Comparison of ENCODE assay signal across 1 cellular context in the genomic region with DNA sequence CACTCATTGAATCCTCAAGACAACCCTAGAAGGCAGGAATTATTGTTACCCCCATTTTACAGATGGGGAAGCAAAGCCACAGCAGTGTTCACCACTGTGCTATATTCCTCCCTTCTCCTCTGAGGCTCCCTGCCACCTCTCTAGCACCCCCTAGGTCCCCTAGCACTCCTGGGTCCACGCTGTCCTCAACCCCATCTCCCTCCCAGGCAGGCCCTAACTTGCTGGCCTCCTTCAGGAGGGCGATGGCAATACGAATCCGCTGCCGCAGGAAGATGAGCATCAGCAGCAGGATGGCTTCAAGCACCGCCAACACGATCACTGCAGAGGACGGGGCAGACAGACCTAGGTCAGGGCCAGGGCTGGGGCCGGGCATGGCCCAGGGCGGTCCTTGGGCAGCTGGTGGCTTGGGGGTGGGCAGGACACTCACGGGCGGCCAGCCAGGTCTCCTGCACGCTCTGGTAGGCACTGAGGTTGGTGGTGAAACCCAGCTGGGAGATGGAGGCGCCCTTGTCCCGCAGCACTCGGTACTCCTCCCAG.
TF ChIP-seq lines count a peak whose summit lies in the region.

No MANE protein-coding gene starts in this region.

TF ChIP-seq in HepG2, 621 proteins besides CTCF, POLR2A, EP300 and RAD21 (continued from another document and continues in another):
- no peak for TF ChIP-seq ZNF577 (CRISPR knock-in tag; IDR thresholded peaks at IDR 0.05; ENCODE audit: borderline replicate concordance, low read depth)
- no peak for TF ChIP-seq ZNF550 (CRISPR knock-in tag; IDR thresholded peaks at IDR 0.05; ENCODE audit: borderline replicate concordance)
- no peak for TF ChIP-seq ZMYM4 (CRISPR knock-in tag; IDR thresholded peaks at IDR 0.05)
- 0 out of 2 replicates have a peak, but pooled peaks have one; percentile 46 for TF ChIP-seq ZNF230 (CRISPR knock-in tag; IDR thresholded peaks at IDR 0.05)
- no peak for TF ChIP-seq PPARG (CRISPR knock-in tag; conservative IDR thresholded peaks at IDR 0.05)
- TF ChIP-seq, protein P1, sequence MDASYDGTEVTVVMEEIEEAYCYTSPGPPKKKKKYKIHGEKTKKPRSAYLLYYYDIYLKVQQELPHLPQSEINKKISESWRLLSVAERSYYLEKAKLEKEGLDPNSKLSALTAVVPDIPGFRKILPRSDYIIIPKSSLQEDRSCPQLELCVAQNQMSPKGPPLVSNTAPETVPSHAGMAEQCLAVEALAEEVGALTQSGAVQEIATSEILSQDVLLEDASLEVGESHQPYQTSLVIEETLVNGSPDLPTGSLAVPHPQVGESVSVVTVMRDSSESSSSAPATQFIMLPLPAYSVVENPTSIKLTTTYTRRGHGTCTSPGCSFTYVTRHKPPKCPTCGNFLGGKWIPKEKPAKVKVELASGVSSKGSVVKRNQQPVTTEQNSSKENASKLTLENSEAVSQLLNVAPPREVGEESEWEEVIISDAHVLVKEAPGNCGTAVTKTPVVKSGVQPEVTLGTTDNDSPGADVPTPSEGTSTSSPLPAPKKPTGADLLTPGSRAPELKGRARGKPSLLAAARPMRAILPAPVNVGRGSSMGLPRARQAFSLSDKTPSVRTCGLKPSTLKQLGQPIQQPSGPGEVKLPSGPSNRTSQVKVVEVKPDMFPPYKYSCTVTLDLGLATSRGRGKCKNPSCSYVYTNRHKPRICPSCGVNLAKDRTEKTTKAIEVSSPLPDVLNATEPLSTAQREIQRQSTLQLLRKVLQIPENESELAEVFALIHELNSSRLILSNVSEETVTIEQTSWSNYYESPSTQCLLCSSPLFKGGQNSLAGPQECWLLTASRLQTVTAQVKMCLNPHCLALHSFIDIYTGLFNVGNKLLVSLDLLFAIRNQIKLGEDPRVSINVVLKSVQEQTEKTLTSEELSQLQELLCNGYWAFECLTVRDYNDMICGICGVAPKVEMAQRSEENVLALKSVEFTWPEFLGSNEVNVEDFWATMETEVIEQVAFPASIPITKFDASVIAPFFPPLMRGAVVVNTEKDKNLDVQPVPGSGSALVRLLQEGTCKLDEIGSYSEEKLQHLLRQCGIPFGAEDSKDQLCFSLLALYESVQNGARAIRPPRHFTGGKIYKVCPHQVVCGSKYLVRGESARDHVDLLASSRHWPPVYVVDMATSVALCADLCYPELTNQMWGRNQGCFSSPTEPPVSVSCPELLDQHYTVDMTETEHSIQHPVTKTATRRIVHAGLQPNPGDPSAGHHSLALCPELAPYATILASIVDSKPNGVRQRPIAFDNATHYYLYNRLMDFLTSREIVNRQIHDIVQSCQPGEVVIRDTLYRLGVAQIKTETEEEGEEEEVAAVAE (CRISPR knock-in tag; IDR thresholded peaks at IDR 0.05; ENCODE audit: borderline replicate concordance): no peak
- TF ChIP-seq ZNF225 (CRISPR knock-in tag; IDR thresholded peaks at IDR 0.05): peak; percentile 65; the same call in 1 of the 2 replicates
- no peak for TF ChIP-seq SRSF9 (IDR thresholded peaks at IDR 0.05; ENCODE audit: borderline replicate concordance, insufficient read depth, low read depth, low read length, poor library complexity, severe bottlenecking)
- TF ChIP-seq, protein P2, sequence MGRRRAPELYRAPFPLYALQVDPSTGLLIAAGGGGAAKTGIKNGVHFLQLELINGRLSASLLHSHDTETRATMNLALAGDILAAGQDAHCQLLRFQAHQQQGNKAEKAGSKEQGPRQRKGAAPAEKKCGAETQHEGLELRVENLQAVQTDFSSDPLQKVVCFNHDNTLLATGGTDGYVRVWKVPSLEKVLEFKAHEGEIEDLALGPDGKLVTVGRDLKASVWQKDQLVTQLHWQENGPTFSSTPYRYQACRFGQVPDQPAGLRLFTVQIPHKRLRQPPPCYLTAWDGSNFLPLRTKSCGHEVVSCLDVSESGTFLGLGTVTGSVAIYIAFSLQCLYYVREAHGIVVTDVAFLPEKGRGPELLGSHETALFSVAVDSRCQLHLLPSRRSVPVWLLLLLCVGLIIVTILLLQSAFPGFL (CRISPR knock-in tag; IDR thresholded peaks at IDR 0.05): no peak
- TF ChIP-seq, protein P3, sequence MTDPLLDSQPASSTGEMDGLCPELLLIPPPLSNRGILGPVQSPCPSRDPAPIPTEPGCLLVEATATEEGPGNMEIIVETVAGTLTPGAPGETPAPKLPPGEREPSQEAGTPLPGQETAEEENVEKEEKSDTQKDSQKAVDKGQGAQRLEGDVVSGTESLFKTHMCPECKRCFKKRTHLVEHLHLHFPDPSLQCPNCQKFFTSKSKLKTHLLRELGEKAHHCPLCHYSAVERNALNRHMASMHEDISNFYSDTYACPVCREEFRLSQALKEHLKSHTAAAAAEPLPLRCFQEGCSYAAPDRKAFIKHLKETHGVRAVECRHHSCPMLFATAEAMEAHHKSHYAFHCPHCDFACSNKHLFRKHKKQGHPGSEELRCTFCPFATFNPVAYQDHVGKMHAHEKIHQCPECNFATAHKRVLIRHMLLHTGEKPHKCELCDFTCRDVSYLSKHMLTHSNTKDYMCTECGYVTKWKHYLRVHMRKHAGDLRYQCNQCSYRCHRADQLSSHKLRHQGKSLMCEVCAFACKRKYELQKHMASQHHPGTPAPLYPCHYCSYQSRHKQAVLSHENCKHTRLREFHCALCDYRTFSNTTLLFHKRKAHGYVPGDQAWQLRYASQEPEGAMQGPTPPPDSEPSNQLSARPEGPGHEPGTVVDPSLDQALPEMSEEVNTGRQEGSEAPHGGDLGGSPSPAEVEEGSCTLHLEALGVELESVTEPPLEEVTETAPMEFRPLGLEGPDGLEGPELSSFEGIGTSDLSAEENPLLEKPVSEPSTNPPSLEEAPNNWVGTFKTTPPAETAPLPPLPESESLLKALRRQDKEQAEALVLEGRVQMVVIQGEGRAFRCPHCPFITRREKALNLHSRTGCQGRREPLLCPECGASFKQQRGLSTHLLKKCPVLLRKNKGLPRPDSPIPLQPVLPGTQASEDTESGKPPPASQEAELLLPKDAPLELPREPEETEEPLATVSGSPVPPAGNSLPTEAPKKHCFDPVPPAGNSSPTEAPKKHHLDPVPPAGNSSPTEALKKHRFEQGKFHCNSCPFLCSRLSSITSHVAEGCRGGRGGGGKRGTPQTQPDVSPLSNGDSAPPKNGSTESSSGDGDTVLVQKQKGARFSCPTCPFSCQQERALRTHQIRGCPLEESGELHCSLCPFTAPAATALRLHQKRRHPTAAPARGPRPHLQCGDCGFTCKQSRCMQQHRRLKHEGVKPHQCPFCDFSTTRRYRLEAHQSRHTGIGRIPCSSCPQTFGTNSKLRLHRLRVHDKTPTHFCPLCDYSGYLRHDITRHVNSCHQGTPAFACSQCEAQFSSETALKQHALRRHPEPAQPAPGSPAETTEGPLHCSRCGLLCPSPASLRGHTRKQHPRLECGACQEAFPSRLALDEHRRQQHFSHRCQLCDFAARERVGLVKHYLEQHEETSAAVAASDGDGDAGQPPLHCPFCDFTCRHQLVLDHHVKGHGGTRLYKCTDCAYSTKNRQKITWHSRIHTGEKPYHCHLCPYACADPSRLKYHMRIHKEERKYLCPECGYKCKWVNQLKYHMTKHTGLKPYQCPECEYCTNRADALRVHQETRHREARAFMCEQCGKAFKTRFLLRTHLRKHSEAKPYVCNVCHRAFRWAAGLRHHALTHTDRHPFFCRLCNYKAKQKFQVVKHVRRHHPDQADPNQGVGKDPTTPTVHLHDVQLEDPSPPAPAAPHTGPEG (CRISPR knock-in tag; IDR thresholded peaks at IDR 0.05): no peak
- TF ChIP-seq, protein P4, sequence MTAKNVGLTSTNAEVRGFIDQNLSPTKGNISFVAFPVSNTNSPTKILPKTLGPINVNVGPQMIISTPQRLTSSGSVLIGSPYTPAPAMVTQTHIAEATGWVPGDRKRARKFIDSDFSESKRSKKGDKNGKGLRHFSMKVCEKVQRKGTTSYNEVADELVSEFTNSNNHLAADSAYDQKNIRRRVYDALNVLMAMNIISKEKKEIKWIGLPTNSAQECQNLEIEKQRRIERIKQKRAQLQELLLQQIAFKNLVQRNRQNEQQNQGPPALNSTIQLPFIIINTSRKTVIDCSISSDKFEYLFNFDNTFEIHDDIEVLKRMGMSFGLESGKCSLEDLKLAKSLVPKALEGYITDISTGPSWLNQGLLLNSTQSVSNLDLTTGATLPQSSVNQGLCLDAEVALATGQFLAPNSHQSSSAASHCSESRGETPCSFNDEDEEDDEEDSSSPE (CRISPR knock-in tag; IDR thresholded peaks at IDR 0.05): no peak
- peak; percentile 74; the same call in 1 of the 2 replicates for TF ChIP-seq ZBTB38 (CRISPR knock-in tag; IDR thresholded peaks at IDR 0.05)
- TF ChIP-seq ZNF768 (CRISPR knock-in tag; IDR thresholded peaks at IDR 0.05): peak; percentile 25; the same call in 1 of the 2 replicates
- TF ChIP-seq ELF3 (CRISPR knock-in tag; IDR thresholded peaks at IDR 0.05): no peak
- no peak for TF ChIP-seq NFIB (CRISPR knock-in tag; IDR thresholded peaks at IDR 0.05; ENCODE audit: borderline replicate concordance)
- TF ChIP-seq NFIC (IDR thresholded peaks at IDR 0.05; ENCODE audit: low read length): no peak
- TF ChIP-seq KDM2A (CRISPR knock-in tag; IDR thresholded peaks at IDR 0.05; ENCODE audit: borderline replicate concordance, low read depth): no peak
- TF ChIP-seq NR1H2 (CRISPR knock-in tag; IDR thresholded peaks at IDR 0.05; ENCODE audit: borderline replicate concordance, low read depth): no peak
- TF ChIP-seq ZNF644 (CRISPR knock-in tag; IDR thresholded peaks at IDR 0.05; ENCODE audit: low read depth): no peak
- no peak for TF ChIP-seq RNF2 (conservative IDR thresholded peaks at IDR 0.05; ENCODE audit: low read depth)
- peak; percentile 44; the same call in 1 of the 2 replicates for TF ChIP-seq ZFX (CRISPR knock-in tag; IDR thresholded peaks at IDR 0.05; ENCODE audit: low read depth)
- TF ChIP-seq ZNF33B (CRISPR knock-in tag; IDR thresholded peaks at IDR 0.05): no peak
- no peak for TF ChIP-seq HES4 (CRISPR knock-in tag; IDR thresholded peaks at IDR 0.05; ENCODE audit: borderline replicate concordance)
- TF ChIP-seq ZNF660 (CRISPR knock-in tag; IDR thresholded peaks at IDR 0.05; ENCODE audit: borderline replicate concordance, low read depth): 0 out of 2 replicates have a peak, but pooled peaks have one; percentile 43
- TF ChIP-seq BRD4 (CRISPR knock-in tag; IDR thresholded peaks at IDR 0.05): no peak
- TF ChIP-seq, protein P5, sequence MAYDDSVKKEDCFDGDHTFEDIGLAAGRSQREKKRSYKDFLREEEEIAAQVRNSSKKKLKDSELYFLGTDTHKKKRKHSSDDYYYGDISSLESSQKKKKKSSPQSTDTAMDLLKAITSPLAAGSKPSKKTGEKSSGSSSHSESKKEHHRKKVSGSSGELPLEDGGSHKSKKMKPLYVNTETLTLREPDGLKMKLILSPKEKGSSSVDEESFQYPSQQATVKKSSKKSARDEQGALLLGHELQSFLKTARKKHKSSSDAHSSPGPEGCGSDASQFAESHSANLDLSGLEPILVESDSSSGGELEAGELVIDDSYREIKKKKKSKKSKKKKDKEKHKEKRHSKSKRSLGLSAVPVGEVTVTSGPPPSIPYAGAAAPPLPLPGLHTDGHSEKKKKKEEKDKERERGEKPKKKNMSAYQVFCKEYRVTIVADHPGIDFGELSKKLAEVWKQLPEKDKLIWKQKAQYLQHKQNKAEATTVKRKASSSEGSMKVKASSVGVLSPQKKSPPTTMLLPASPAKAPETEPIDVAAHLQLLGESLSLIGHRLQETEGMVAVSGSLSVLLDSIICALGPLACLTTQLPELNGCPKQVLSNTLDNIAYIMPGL (CRISPR knock-in tag; IDR thresholded peaks at IDR 0.05; ENCODE audit: borderline replicate concordance in 1 of 2, low read depth in 1 of 2): peak in 1 of 2 experiments; percentile 43; a peak in 1 of 4 replicates
- TF ChIP-seq, protein P6, sequence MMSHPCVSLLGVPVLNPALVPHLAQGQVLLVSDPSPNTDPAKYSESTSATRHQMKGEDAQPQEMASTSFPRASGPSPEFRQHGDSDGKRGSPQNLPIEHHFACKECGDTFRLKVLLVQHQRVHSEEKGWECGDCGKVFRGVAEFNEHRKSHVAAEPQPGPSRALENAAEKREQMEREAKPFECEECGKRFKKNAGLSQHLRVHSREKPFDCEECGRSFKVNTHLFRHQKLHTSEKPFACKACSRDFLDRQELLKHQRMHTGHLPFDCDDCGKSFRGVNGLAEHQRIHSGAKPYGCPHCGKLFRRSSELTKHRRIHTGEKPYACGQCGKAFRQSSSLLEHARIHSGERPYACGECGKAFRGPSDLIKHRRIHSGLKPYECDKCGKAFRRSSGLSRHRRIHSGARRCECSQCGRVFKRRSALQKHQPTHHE (CRISPR knock-in tag; IDR thresholded peaks at IDR 0.05; ENCODE audit: borderline replicate concordance): no peak
- no peak for TF ChIP-seq ZNF460 (CRISPR knock-in tag; IDR thresholded peaks at IDR 0.05; ENCODE audit: borderline replicate concordance)
- no peak for TF ChIP-seq KLF15 (CRISPR knock-in tag; IDR thresholded peaks at IDR 0.05; ENCODE audit: borderline replicate concordance)
- no peak for TF ChIP-seq SSRP1 (CRISPR knock-in tag; IDR thresholded peaks at IDR 0.05)
- TF ChIP-seq NBN (conservative IDR thresholded peaks at IDR 0.05): no peak
- no peak for TF ChIP-seq ZNF878 (CRISPR knock-in tag; IDR thresholded peaks at IDR 0.05)
- TF ChIP-seq RFX5 (IDR thresholded peaks at IDR 0.05; ENCODE audit: low read depth, low read length): no peak
- 0 out of 2 replicates have a peak, but pooled peaks have one; percentile 40 for TF ChIP-seq STAG1 (CRISPR knock-in tag; IDR thresholded peaks at IDR 0.05)
- TF ChIP-seq, protein P7, sequence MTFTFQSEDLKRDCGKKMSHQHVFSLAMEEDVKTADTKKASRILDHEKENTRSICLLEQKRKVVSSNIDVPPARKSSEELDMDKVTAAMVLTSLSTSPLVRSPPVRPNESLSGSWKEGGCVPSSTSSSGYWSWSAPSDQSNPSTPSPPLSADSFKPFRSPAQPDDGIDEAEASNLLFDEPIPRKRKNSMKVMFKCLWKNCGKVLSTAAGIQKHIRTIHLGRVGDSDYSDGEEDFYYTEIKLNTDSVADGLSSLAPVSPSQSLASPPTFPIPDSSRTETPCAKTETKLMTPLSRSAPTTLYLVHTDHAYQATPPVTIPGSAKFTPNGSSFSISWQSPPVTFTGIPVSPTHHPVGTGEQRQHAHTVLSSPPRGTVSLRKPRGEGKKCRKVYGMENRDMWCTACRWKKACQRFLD (CRISPR knock-in tag; IDR thresholded peaks at IDR 0.05; ENCODE audit: borderline replicate concordance): no peak
- TF ChIP-seq ZEB1 (IDR thresholded peaks at IDR 0.05; ENCODE audit: insufficient replicate concordance, low read depth): no peak
- TF ChIP-seq ONECUT2 (CRISPR knock-in tag; IDR thresholded peaks at IDR 0.05): no peak
- TF ChIP-seq, protein P8, sequence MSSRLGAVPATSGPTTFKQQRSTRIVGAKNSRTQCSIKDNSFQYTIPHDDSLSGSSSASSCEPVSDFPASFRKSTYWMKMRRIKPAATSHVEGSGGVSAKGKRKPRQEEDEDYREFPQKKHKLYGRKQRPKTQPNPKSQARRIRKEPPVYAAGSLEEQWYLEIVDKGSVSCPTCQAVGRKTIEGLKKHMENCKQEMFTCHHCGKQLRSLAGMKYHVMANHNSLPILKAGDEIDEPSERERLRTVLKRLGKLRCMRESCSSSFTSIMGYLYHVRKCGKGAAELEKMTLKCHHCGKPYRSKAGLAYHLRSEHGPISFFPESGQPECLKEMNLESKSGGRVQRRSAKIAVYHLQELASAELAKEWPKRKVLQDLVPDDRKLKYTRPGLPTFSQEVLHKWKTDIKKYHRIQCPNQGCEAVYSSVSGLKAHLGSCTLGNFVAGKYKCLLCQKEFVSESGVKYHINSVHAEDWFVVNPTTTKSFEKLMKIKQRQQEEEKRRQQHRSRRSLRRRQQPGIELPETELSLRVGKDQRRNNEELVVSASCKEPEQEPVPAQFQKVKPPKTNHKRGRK (CRISPR knock-in tag; IDR thresholded peaks at IDR 0.05): no peak
- TF ChIP-seq HNRNPLL (IDR thresholded peaks at IDR 0.05; ENCODE audit: low read depth, low read length, poor library complexity, severe bottlenecking): peak; percentile 36
- TF ChIP-seq ZNF350 (CRISPR knock-in tag; IDR thresholded peaks at IDR 0.05; ENCODE audit: borderline replicate concordance, low read depth): no peak; the same call in 1 of the 2 replicates
- TF ChIP-seq GABPA (IDR thresholded peaks at IDR 0.05; ENCODE audit: low read depth, low read length): no peak
- TF ChIP-seq GABPA (CRISPR knock-in tag; IDR thresholded peaks at IDR 0.05; ENCODE audit: low read depth): no peak
- TF ChIP-seq GTF3A (CRISPR knock-in tag; conservative IDR thresholded peaks at IDR 0.05): 0 out of 2 replicates have a peak, but pooled peaks have one; percentile 55
